In the genomic region with DNA sequence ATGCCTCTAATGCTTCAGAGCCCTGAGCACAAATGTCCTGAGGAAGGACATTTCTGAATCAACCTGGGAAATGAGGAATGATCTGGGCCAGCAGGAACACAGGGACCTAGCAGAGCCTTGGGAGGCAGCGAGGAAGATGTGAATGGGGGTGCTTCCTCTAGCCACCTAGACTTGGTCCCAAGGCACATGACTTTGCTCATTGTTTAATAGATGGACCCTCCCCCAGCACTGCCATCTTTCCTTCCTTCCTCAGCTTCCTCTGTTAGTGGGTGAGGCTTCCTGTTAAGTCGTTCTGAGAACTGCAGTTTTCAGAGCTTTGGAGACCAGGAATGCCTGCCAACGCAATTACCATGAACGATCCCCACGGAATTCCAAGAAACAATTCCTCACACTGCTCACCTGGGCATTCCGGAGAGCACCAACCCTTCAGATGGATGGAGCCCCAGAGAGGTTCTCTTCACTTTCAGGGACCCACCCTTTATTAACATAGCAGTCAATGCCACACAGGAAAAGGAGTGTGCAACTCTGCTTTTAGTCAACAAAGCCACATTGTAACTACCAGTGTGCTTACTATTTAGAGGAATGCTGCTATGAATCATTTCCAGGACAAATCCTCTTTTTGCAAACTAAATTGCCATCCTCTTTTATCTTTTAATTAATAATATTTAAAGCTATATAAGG, we compare ENCODE assay signal across 15 cellular contexts. TPM values are rescaled to one million over a fixed set of nuclear protein-coding genes. Genes with fewer than 3 reads are reported as not detected.
DNase-seq lines count a peak whose midpoint lies in the region; ATAC-seq, FAIRE-seq and TF ChIP-seq lines count a peak whose summit lies in the region.
"Had no signal": no experiment of that assay in that cellular context is flagged by ENCODE, and none has a peak within 500 bp of the region (broad histone marks: within the 10 kb centered on the region; RNA-seq: fewer than 3 reads in every experiment).

No MANE protein-coding gene starts in this region.

- H2AFZ ChIP-seq in keratinocyte (ENCODE audit: control insufficient read depth, low read length), result no peak overlapping the region

- H3K79me2 ChIP-seq in keratinocyte (ENCODE audit: control insufficient read depth, insufficient read depth, low read length), result no peaks in the 10 kb centered on the region

- dilution Hi-C loops in keratinocyte (cut with MboI; ENCODE audit: extremely low pct_ligation_motif_present, low sequenced_read_pairs), result no loop called here

- H3K9me3 Mint-ChIP-seq in activated naive CD8-positive, alpha-beta T cell (ENCODE audit: low read depth), result peaks cover 5% of the 10 kb centered on the region
- peaks cover 7% of the 10 kb centered on the region for H3K9me3 Mint-ChIP-seq in activated naive CD8-positive, alpha-beta T cell treated with anti-CD3 and anti-CD28 coated beads, Interleukin-2, amount 50 U/mL, for 24 hours
- peaks cover 6 to 7% of the 10 kb centered on the region in 2 donors for H3K9me3 Mint-ChIP-seq in stimulated activated naive B cell treated with anti-CD40 and anti-IgM and Interleukin-4, amounts not matched to agents 10 μg/mL and 1 μg/mL and 100 μg/mL, for 72 hours

- no peak for ATAC-seq in activated naive CD8-positive, alpha-beta T cell treated with anti-CD3 and anti-CD28 coated beads, Interleukin-2, amount 50 U/mL, for 24 hours
- no peak for ATAC-seq in GM21360 (IDR thresholded peaks at IDR 0.05; ENCODE audit: unreplicated experiment)
- no peak for ATAC-seq in stimulated activated naive B cell treated with anti-CD40 and anti-IgM and Interleukin-4, amounts not matched to agents 10 μg/mL and 1 μg/mL and 100 μg/mL, for 72 hours (replicated peaks)
- ATAC-seq: HCT116 had no signal

- peak overlapping the region; percentile 55 for H3K4me3 Mint-ChIP-seq in activated naive CD8-positive, alpha-beta T cell
- H3K4me3 Mint-ChIP-seq in activated naive CD8-positive, alpha-beta T cell treated with anti-CD3 and anti-CD28 coated beads, Interleukin-2, amount 50 U/mL, for 24 hours, result no peak overlapping the region
- no peak overlapping the region for H3K4me3 Mint-ChIP-seq in stimulated activated naive B cell treated with anti-CD40 and anti-IgM and Interleukin-4, amounts not matched to agents 10 μg/mL and 1 μg/mL and 100 μg/mL, for 72 hours

- H3K27me3 Mint-ChIP-seq in activated naive CD8-positive, alpha-beta T cell, result no peaks in the 10 kb centered on the region
- H3K27me3 Mint-ChIP-seq in activated naive CD8-positive, alpha-beta T cell treated with anti-CD3 and anti-CD28 coated beads, Interleukin-2, amount 50 U/mL, for 24 hours, result peaks cover 5% of the 10 kb centered on the region
- peaks cover 49 to 58% of the 10 kb centered on the region in 2 donors for H3K27me3 Mint-ChIP-seq in stimulated activated naive B cell treated with anti-CD40 and anti-IgM and Interleukin-4, amounts not matched to agents 10 μg/mL and 1 μg/mL and 100 μg/mL, for 72 hours

- H3K27ac Mint-ChIP-seq in activated naive CD8-positive, alpha-beta T cell, result no peak overlapping the region
- no peak overlapping the region for H3K27ac Mint-ChIP-seq in activated naive CD8-positive, alpha-beta T cell treated with anti-CD3 and anti-CD28 coated beads, Interleukin-2, amount 50 U/mL, for 24 hours
- no peak overlapping the region for H3K27ac Mint-ChIP-seq in stimulated activated naive B cell treated with anti-CD40 and anti-IgM and Interleukin-4, amounts not matched to agents 10 μg/mL and 1 μg/mL and 100 μg/mL, for 72 hours

- H3K4me2 ChIP-seq in keratinocyte (ENCODE audit: control insufficient read depth, extremely low read depth, insufficient read depth, low read depth, low read length), result peak overlapping the region; percentile 30

- no peak overlapping the region for H3K9ac ChIP-seq in keratinocyte (ENCODE audit: control insufficient read depth, extremely low read depth, insufficient read depth, low read length)
- no peak overlapping the region for H3K9ac ChIP-seq in subcutaneous abdominal adipose tissue (ENCODE audit: low read length in 5 of 5)

- no peaks in the 10 kb centered on the region for H3K27me3 ChIP-seq in keratinocyte (ENCODE audit: control insufficient read depth, extremely low read depth, insufficient read depth, low read length)
- H3K27me3 ChIP-seq in subcutaneous abdominal adipose tissue (ENCODE audit: control insufficient read depth in 5 of 5, insufficient read depth in 4 of 5, low read length in 5 of 5), result peaks cover 0 to 3% (median 0%) of the 10 kb centered on the region in 5 donors
- H3K27me3 ChIP-seq: uterus had no signal

- peak; percentile 64 for FAIRE-seq in keratinocyte (lab: Jason Lieb, UNC)

- no peaks in the 10 kb centered on the region for H3K36me3 ChIP-seq in keratinocyte (ENCODE audit: control insufficient read depth in 2 of 2, extremely low read depth in 1 of 2, insufficient read depth in 2 of 2, low read length in 2 of 2)
- no peaks in the 10 kb centered on the region for H3K36me3 ChIP-seq in subcutaneous abdominal adipose tissue (ENCODE audit: control insufficient read depth in 5 of 5, insufficient read depth in 5 of 5, low read length in 5 of 5)
- H3K36me3 ChIP-seq: uterus had no signal

- H3K9me3 ChIP-seq in keratinocyte (ENCODE audit: control insufficient read depth, low read depth, low read length) (no peaks in the 10 kb centered on the region), subcutaneous abdominal adipose tissue (ENCODE audit: control insufficient read depth in 5 of 5, low read length in 5 of 5) (no peaks in the 10 kb centered on the region)
- H3K9me3 ChIP-seq: uterus had no signal

- no peaks in the 10 kb centered on the region for H4K20me1 ChIP-seq in keratinocyte (ENCODE audit: control insufficient read depth, extremely low read depth, insufficient read depth, low read length)

- H3K4me3 ChIP-seq in keratinocyte (ENCODE audit: control insufficient read depth in 2 of 3, extremely low read depth in 1 of 3, insufficient read depth in 2 of 3, low read depth in 1 of 3, low read length in 3 of 3), result no peak overlapping the region
- no peak overlapping the region for H3K4me3 ChIP-seq in subcutaneous abdominal adipose tissue (ENCODE audit: low read depth in 1 of 5, low read length in 5 of 5)
- H3K4me3 ChIP-seq: uterus had no signal

- no peaks in the 10 kb centered on the region for H3K4me1 ChIP-seq in keratinocyte (ENCODE audit: control insufficient read depth, extremely low read depth, insufficient read depth, low read length)
- peaks cover 0 to 40% (median 3%) of the 10 kb centered on the region in 5 donors for H3K4me1 ChIP-seq in subcutaneous abdominal adipose tissue (ENCODE audit: control insufficient read depth in 5 of 5, insufficient read depth in 5 of 5, low read length in 5 of 5)
- H3K4me1 ChIP-seq: uterus had no signal

- no peak for DNase-seq in activated naive CD8-positive, alpha-beta T cell treated with anti-CD3 and anti-CD28 coated beads, Interleukin-2, amount 50 U/mL, for 24 hours
- DNase-seq in UCSD-AML1 (lab: John Stamatoyannopoulos, UW; ENCODE audit: unreplicated experiment) (peak; percentile 58), keratinocyte (ENCODE audit: low read depth, low spot score) (no peak)
- DNase-seq in stimulated activated naive B cell treated with anti-CD40 and anti-IgM and Interleukin-4, amounts not matched to agents 10 μg/mL and 1 μg/mL and 100 μg/mL, for 72 hours, result no peak
- no peak for DNase-seq in activated CD4-positive, CD25-positive, alpha-beta regulatory T cell treated with anti-CD3 and anti-CD28 coated beads, Interleukin-2, amount 50 U/mL, for 72 hours
- DNase-seq: anterior cingulate cortex; effector CD8-positive, alpha-beta T cell; EL; hippocampal formation; NCI-H2081; uterus had no signal

- H3K4me1 Mint-ChIP-seq in activated naive CD8-positive, alpha-beta T cell (ENCODE audit: low read depth), result peaks cover 16% of the 10 kb centered on the region
- peaks cover 21% of the 10 kb centered on the region for H3K4me1 Mint-ChIP-seq in activated naive CD8-positive, alpha-beta T cell treated with anti-CD3 and anti-CD28 coated beads, Interleukin-2, amount 50 U/mL, for 24 hours
- peaks cover 34 to 44% of the 10 kb centered on the region in 2 donors for H3K4me1 Mint-ChIP-seq in stimulated activated naive B cell treated with anti-CD40 and anti-IgM and Interleukin-4, amounts not matched to agents 10 μg/mL and 1 μg/mL and 100 μg/mL, for 72 hours

- TF ChIP-seq CTCF in keratinocyte (optimal IDR thresholded peaks at IDR 0.05 in 1 of 3, IDR thresholded peaks at IDR 0.05 in 1 of 3, conservative IDR thresholded peaks at IDR 0.05 in 1 of 3; ENCODE audit: extremely low read depth in 1 of 3, insufficient read depth in 2 of 3, low read length in 3 of 3), result no peak

- H3K9me1 ChIP-seq in keratinocyte (ENCODE audit: control insufficient read depth, extremely low read depth, insufficient read depth, low read length), result no peaks in the 10 kb centered on the region

- H3K27ac ChIP-seq in keratinocyte (ENCODE audit: control insufficient read depth, insufficient read depth, low read length) (no peak overlapping the region), subcutaneous abdominal adipose tissue (ENCODE audit: low read depth, low read length) (peak overlapping the region; percentile 46)
- H3K27ac ChIP-seq: uterus had no signal

- H3K36me3 Mint-ChIP-seq in activated naive CD8-positive, alpha-beta T cell, result peaks cover 11% of the 10 kb centered on the region
- H3K36me3 Mint-ChIP-seq in activated naive CD8-positive, alpha-beta T cell treated with anti-CD3 and anti-CD28 coated beads, Interleukin-2, amount 50 U/mL, for 24 hours (ENCODE audit: low read depth), result peaks cover 1% of the 10 kb centered on the region
- H3K36me3 Mint-ChIP-seq in stimulated activated naive B cell treated with anti-CD40 and anti-IgM and Interleukin-4, amounts not matched to agents 10 μg/mL and 1 μg/mL and 100 μg/mL, for 72 hours, result peaks cover 5 to 8% of the 10 kb centered on the region in 2 donors

RNA-seq across cellular contexts. Expression of gene STIM2, which starts 48.5 kb away (rescaled TPM):
- polyA plus RNA-seq in keratinocyte, result 17.3 to 23.1 TPM (median 20.7 TPM) in 3 replicates
- 17.9 TPM for polyA plus RNA-seq in keratinocyte (2011; ENCODE audit: low read depth)
- polyA plus RNA-seq in keratinocyte (2011; cell fraction: cytosol; rRNA removed), result 5.5 and 6.1 TPM in 2 replicates
- polyA plus RNA-seq in keratinocyte (2011; cell fraction: nucleus; rRNA removed), result 51.1 and 51.2 TPM in 2 replicates
- 10.5 and 13.2 TPM in 2 replicates for polyA plus RNA-seq in keratinocyte (2012; ENCODE audit: low replicate concordance)
- polyA minus RNA-seq in keratinocyte, result 8.0 to 29.5 TPM (median 27.4 TPM) in 3 replicates
- polyA minus RNA-seq in keratinocyte (2011; cell fraction: cytosol; rRNA and poly(A)+ RNA removed), result 7.5 TPM
- polyA minus RNA-seq in keratinocyte (2011; cell fraction: nucleus; rRNA and poly(A)+ RNA removed), result 23.7 and 35.9 TPM in 2 replicates
